Comparison of ENCODE assay signal across 13 cellular contexts in genomic region chr6:151041686-151042085, GRCh38.
DNase-seq lines count a peak whose midpoint lies in the region; ATAC-seq, FAIRE-seq and TF ChIP-seq lines count a peak whose summit lies in the region.
"Had no signal": no experiment of that assay in that cellular context is flagged by ENCODE, and none has a peak within 500 bp of the region (broad histone marks: within the 10 kb centered on the region; RNA-seq: fewer than 3 reads in every experiment).

No MANE protein-coding gene starts in this region.

- peak overlapping the region; percentile 78 for H3K4me2 ChIP-seq in A549
- no peak overlapping the region for H3K4me2 ChIP-seq in hepatocyte

- CTCF ChIA-PET in A549 (lab: Yijun Ruan, JAX), result interaction anchor here (0.6 to 3.2 kb wide), 5 partner anchors 18 to 285 kb away, joined by 3 to 14 read pairs (median 4); no protein-coding TSS in a partner anchor

- no peak for TF ChIP-seq POLR2A in A549 (IDR thresholded peaks at IDR 0.05; ENCODE audit: low read length)

- 71% methylated on average over 5 of the region's 5 CpGs for WGBS in A549 (ENCODE audit: missing lambda C conversion rate)
- WGBS in hepatocyte (ENCODE audit: low lambda C conversion rate, missing lambda C conversion rate), result 87% methylated on average over 5 of the region's 5 CpGs
- 97 to 99% (median 99%) methylated on average over 5 of the region's 5 CpGs for WGBS in psoas muscle, 3 donors

- H4K20me1 ChIP-seq in hepatocyte (ENCODE audit: insufficient read depth, poor library complexity, severe bottlenecking), result no peaks in the 10 kb centered on the region

- no peak for TF ChIP-seq EP300 in A549 (IDR thresholded peaks at IDR 0.05)

- FAIRE-seq in A549 (lab: Jason Lieb, UNC), result no peak

- H3K4me1 ChIP-seq in A549 (peaks cover 87% of the 10 kb centered on the region), SJSA1 (replicated peaks) (peaks cover 72% of the 10 kb centered on the region), hepatocyte (ENCODE audit: insufficient read depth) (peaks cover 12% of the 10 kb centered on the region), psoas muscle (no peaks in the 10 kb centered on the region)

- peak; percentile 27 to 49; a peak in 3 of 6 replicates for ATAC-seq in A549
- ATAC-seq in psoas muscle, result no peak
- ATAC-seq: effector memory CD8-positive, alpha-beta T cell had no signal

- intact Hi-C loops in psoas muscle (cut with DNase I), result no loop called here

- H3K9me3 ChIP-seq in A549 (peaks cover 9% of the 10 kb centered on the region), SJSA1 (replicated peaks) (no peaks in the 10 kb centered on the region), hepatocyte (ENCODE audit: low read depth) (no peaks in the 10 kb centered on the region), psoas muscle (no peaks in the 10 kb centered on the region)
- H3K9me3 ChIP-seq: mucosa of descending colon had no signal

- H3K79me2 ChIP-seq in hepatocyte, result no peaks in the 10 kb centered on the region

- peak overlapping the region; percentile 97 to 99 for H3K27ac ChIP-seq in A549
- peak overlapping the region; percentile 90 for H3K27ac ChIP-seq in SJSA1
- peak overlapping the region; percentile 77 for H3K27ac ChIP-seq in hepatocyte
- H3K27ac ChIP-seq in psoas muscle, result peak overlapping the region; percentile 65

- POLR2A ChIA-PET in A549 (lab: Yijun Ruan, JAX), result interaction anchor here (1.2 kb wide), 1 partner anchor 27 kb away, joined by 6 read pairs; no protein-coding TSS in a partner anchor

- H3K27me3 ChIP-seq in SJSA1 (replicated peaks) (no peaks in the 10 kb centered on the region), hepatocyte (no peaks in the 10 kb centered on the region), psoas muscle (ENCODE audit: insufficient read depth in 3 of 3, low read length in 2 of 3) (no peaks in the 10 kb centered on the region)

- H3K36me3 ChIP-seq in SJSA1 (peaks cover 7% of the 10 kb centered on the region), hepatocyte (replicated peaks; ENCODE audit: insufficient read depth, low read depth) (no peaks in the 10 kb centered on the region), psoas muscle (ENCODE audit: insufficient read depth in 1 of 2, low read depth in 1 of 2) (no peaks in the 10 kb centered on the region)

- H3K4me3 ChIP-seq in A549 (no peak overlapping the region), SJSA1 (no peak overlapping the region), hepatocyte (no peak overlapping the region), psoas muscle (no peak overlapping the region)
- H3K4me3 ChIP-seq: mucosa of descending colon had no signal

- DNase-seq in A549 (ENCODE audit: low read depth in 1 of 2, low spot score in 1 of 2) (no peak), SJSA1 (ENCODE audit: low read depth in 1 of 2, low spot score in 2 of 2) (no peak), hepatocyte (ENCODE audit: low spot score) (no peak), psoas muscle (no peak), COR-L47 (lab: John Stamatoyannopoulos, UW) (no peak), NCI-H774 (lab: John Stamatoyannopoulos, UW) (no peak), SKM-1 (lab: John Stamatoyannopoulos, UW; ENCODE audit: unreplicated experiment) (no peak), midbrain (lab: John Stamatoyannopoulos, UW) (no peak)
- DNase-seq: activated B cell treated with CpG ODN at 0.5 μM for 24 hours; anterior cingulate cortex; DMS79; effector memory CD8-positive, alpha-beta T cell had no signal

- no peak overlapping the region for H2AFZ ChIP-seq in hepatocyte

- no peaks in the 10 kb centered on the region for H3K9me2 ChIP-seq in hepatocyte (replicated peaks; ENCODE audit: insufficient read depth)

- TF ChIP-seq CTCF in A549 (IDR thresholded peaks at IDR 0.05) (no peak), hepatocyte (IDR thresholded peaks at IDR 0.05; ENCODE audit: poor library complexity) (no peak), psoas muscle (IDR thresholded peaks at IDR 0.05) (no peak)

- TF ChIP-seq RAD21 in A549 (conservative IDR thresholded peaks at IDR 0.05 in 1 of 2, IDR thresholded peaks at IDR 0.05 in 1 of 2), result no peak

TF ChIP-seq in A549, 52 proteins besides CTCF, POLR2A, EP300 and RAD21:
- TF ChIP-seq ESRRA (IDR thresholded peaks at IDR 0.05; ENCODE audit: borderline replicate concordance, low read length) (no peak), ZFP36 (IDR thresholded peaks at IDR 0.05; ENCODE audit: borderline replicate concordance, partially characterized antibody) (no peak), JUNB (IDR thresholded peaks at IDR 0.05) (no peak), MYC (IDR thresholded peaks at IDR 0.05; ENCODE audit: borderline replicate concordance, low read length) (no peak), ZNF302 (CRISPR knock-in tag; IDR thresholded peaks at IDR 0.05) (no peak), EHMT2 (IDR thresholded peaks at IDR 0.05; ENCODE audit: low read depth) (no peak), ZSCAN20 (CRISPR knock-in tag; IDR thresholded peaks at IDR 0.05) (0 out of 2 replicates have a peak, but pooled peaks have one; percentile 36), ZC3H11A (IDR thresholded peaks at IDR 0.05) (no peak), FOSB (CRISPR knock-in tag; IDR thresholded peaks at IDR 0.05) (no peak), RNF2 (IDR thresholded peaks at IDR 0.05; ENCODE audit: borderline replicate concordance, low read depth) (no peak), RARB (CRISPR knock-in tag; IDR thresholded peaks at IDR 0.05) (no peak), NR3C1 (IDR thresholded peaks at IDR 0.05) (no peak), FOXS1 (CRISPR knock-in tag; IDR thresholded peaks at IDR 0.05) (peak; percentile 37; the same call in 1 of the 2 replicates), SREBF2 (IDR thresholded peaks at IDR 0.05) (no peak), CBX2 (IDR thresholded peaks at IDR 0.05; ENCODE audit: borderline replicate concordance, low read depth) (no peak), MAZ (IDR thresholded peaks at IDR 0.05; ENCODE audit: borderline replicate concordance, low read depth, low read length) (no peak), RFX5 (IDR thresholded peaks at IDR 0.05) (no peak)
TF ChIP-seq in A549: peak in this region for 2.

Comparison
In these comparisons a context has a peak if more than half of its experiments do, and no peak if none do; other contexts are left out.
1. ATAC-seq: peak in A549 (2 of 2); none in psoas muscle (0 of 4).
2. Peak in every context shown above with its lines, with median percentiles within 50 percentile points of each other: H3K27ac ChIP-seq.